In the genomic region with DNA sequence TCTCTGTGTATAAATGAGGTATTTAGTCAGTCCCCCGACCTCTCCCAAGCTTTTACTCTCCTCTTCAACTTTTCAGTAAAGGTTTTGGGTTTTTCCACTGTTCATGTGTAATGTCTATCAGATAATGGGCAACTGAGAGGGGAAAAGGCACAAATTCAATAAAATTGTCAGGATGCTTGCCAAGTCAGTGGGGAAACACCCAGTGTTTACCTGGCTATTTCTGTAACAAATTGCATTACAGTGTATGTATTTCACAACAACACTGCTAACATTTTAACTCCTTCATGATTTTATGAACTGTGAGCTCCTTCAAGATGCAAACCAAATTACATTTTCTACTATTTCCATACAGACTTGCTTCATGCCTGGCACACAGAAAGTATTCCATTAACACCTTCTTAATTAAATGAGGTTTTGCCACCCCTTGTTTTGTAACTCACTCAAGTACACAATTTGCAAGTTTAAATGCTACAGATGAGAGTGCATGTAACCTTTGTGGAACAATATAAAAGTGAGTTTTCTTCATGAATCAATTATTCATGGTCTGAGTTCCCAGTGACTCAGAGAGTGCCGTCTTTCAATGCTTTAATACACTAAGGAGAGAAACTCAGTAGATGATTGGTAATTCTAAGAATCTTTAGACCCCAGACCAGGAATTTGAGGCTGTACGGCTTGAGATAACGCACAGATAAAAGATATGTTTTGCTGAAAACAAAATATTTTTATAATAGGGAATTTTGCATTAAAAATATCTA, we compare ENCODE assay signal across 23 cellular contexts.
DNase-seq lines count a peak whose midpoint lies in the region; ATAC-seq and TF ChIP-seq lines count a peak whose summit lies in the region.
"Had no signal": no experiment of that assay in that cellular context is flagged by ENCODE, and none has a peak within 500 bp of the region (broad histone marks: within the 10 kb centered on the region; RNA-seq: fewer than 3 reads in every experiment).

No MANE protein-coding gene starts in this region.

- H3K56ac ChIP-seq in IMR-90 (ENCODE audit: extremely low read depth, insufficient read depth, low read length): no peak overlapping the region

- no peak for TF ChIP-seq RAD21 in IMR-90 (IDR thresholded peaks at IDR 0.05; ENCODE audit: low read length)

- no peak overlapping the region for H2AK5ac ChIP-seq in IMR-90 (ENCODE audit: low read depth, low read length)

- DNase-seq in COR-L47 (lab: John Stamatoyannopoulos, UW): peak; percentile 3
- no peak for DNase-seq in IMR-90
- DNase-seq in astrocyte of the hippocampus (ENCODE audit: low read depth, low spot score): peak; percentile 45
- DNase-seq in fibroblast of mammary gland (ENCODE audit: low read depth): peak; percentile 30
- DNase-seq in cortex of kidney (lab: John Stamatoyannopoulos, UW): no peak
- DNase-seq in stimulated activated CD4-positive, alpha-beta T cell treated with anti-CD3 and anti-CD28 coated beads, Interleukin-1b, Interleukin-23, amount 100 ng/mL, for 48 hours: no peak
- DNase-seq in effector CD4-positive, alpha-beta T cell: no peak
- DNase-seq: CD8-positive, alpha-beta memory T cell; DMS79 treated with DMSO at 0.1 percent for 48 hours; GDM1; HFFc6; MV-4-11; NCI-H1417; NCI-H187 treated with DMSO at 0.1 percent for 48 hours; NCI-H2171 treated with DMSO at 0.1 percent for 48 hours; NCI-H446 treated with DMSO at 0.1 percent for 48 hours; NCI-H774; Peyer's patch had no signal

- H3K18ac ChIP-seq in IMR-90 (ENCODE audit: low read depth, low read length): no peak overlapping the region

- H3K4me3 ChIP-seq in IMR-90 (ENCODE audit: insufficient read depth, low read depth, low read length) (no peak overlapping the region), fibroblast of mammary gland (ENCODE audit: control insufficient read depth, low read depth, low read length) (no peak overlapping the region)
- H3K4me3 ChIP-seq: A549; BLaER1 treated with 17β-estradiol and CSF1 and Interleukin-3, amounts not matched to agents 10 nM and 100 nM; Peyer's patch; SK-N-MC had no signal

- POLR2A ChIA-PET in IMR-90 (lab: Charles Lee; ENCODE audit: unreplicated experiment): no interaction called here

- H2AFZ ChIP-seq in IMR-90 (replicated peaks; ENCODE audit: low read length, poor library complexity): no peak overlapping the region

- peaks cover 6% of the 10 kb centered on the region; the same call in 1 of the 2 replicates for H3K9me3 ChIP-seq in IMR-90 (ENCODE audit: control insufficient read depth, insufficient read depth, low read length)
- H3K9me3 ChIP-seq: A549; BLaER1 treated with 17β-estradiol and CSF1 and Interleukin-3, amounts not matched to agents 10 nM and 100 nM; Peyer's patch had no signal

- dilution Hi-C loops in IMR-90 (cut with HindIII; ENCODE audit: low sequenced_read_pairs, unreplicated experiment): no loop called here

- H3K4ac ChIP-seq in IMR-90 (ENCODE audit: low read depth, low read length): no peak overlapping the region

- ATAC-seq in IMR-90 (ENCODE audit: low read depth): no peak
- no peak for ATAC-seq in HG03439 (IDR thresholded peaks at IDR 0.05; ENCODE audit: unreplicated experiment)
- ATAC-seq: A549, Right ventricle myocardium inferior had no signal

- H2BK15ac ChIP-seq in IMR-90 (ENCODE audit: low read depth, low read length): no peak overlapping the region

- no peaks in the 10 kb centered on the region for H3K27me3 ChIP-seq in IMR-90 (ENCODE audit: control insufficient read depth, insufficient read depth, low read length)
- H3K27me3 ChIP-seq: BLaER1 treated with 17β-estradiol and CSF1 and Interleukin-3, amounts not matched to agents 10 nM and 100 nM; Peyer's patch had no signal

- CTCF ChIA-PET in IMR-90 (lab: Yijun Ruan, JAX): no interaction called here

- no peak overlapping the region for H2BK20ac ChIP-seq in IMR-90 (ENCODE audit: low read depth, low read length)

- no peak overlapping the region for H2BK5ac ChIP-seq in IMR-90 (ENCODE audit: low read depth, low read length, poor library complexity, severe bottlenecking)

- no peaks in the 10 kb centered on the region for H3K9me1 ChIP-seq in IMR-90 (ENCODE audit: insufficient read depth, low read length)

- no TSS peak for BruUV-seq in IMR-90 (replicated peaks; lab: Mats Ljungman, UMichigan)

- H3K79me1 ChIP-seq in IMR-90 (ENCODE audit: low read depth in 1 of 2, low read length in 2 of 2): no peaks in the 10 kb centered on the region

- H4K8ac ChIP-seq in IMR-90 (ENCODE audit: low read depth in 2 of 2, low read length in 2 of 2): no peak overlapping the region

- in situ Hi-C loops in IMR-90 (cut with MboI; ENCODE audit: low sequenced_read_pairs): no loop called here

- H3K36me3 ChIP-seq in IMR-90 (ENCODE audit: control insufficient read depth, insufficient read depth, low read length): no peaks in the 10 kb centered on the region
- H3K36me3 ChIP-seq: BLaER1 treated with 17β-estradiol and CSF1 and Interleukin-3, amounts not matched to agents 10 nM and 100 nM; Peyer's patch had no signal

- H3K23ac ChIP-seq in IMR-90 (ENCODE audit: low read depth, low read length): no peak overlapping the region

- no peak overlapping the region for H3K9ac ChIP-seq in IMR-90 (ENCODE audit: low read depth, low read length)
- H3K9ac ChIP-seq: BLaER1 treated with 17β-estradiol and CSF1 and Interleukin-3, amounts not matched to agents 10 nM and 100 nM had no signal

- no peak overlapping the region for H3K4me2 ChIP-seq in IMR-90 (ENCODE audit: low read depth, low read length)
- H3K4me2 ChIP-seq: A549; BLaER1 treated with 17β-estradiol and CSF1 and Interleukin-3, amounts not matched to agents 10 nM and 100 nM had no signal

- H2AK9ac ChIP-seq in IMR-90 (replicated peaks; ENCODE audit: low read depth, low read length, poor library complexity): no peak overlapping the region

- no peak overlapping the region for H4K5ac ChIP-seq in IMR-90 (ENCODE audit: low read depth, low read length)

- no peaks in the 10 kb centered on the region for H4K20me1 ChIP-seq in IMR-90 (ENCODE audit: insufficient read depth, low read length)
- H4K20me1 ChIP-seq: BLaER1 treated with 17β-estradiol and CSF1 and Interleukin-3, amounts not matched to agents 10 nM and 100 nM had no signal

- H3K27ac ChIP-seq in IMR-90 (ENCODE audit: insufficient read depth, low read length): no peak overlapping the region
- H3K27ac ChIP-seq: A549; BLaER1 treated with 17β-estradiol and CSF1 and Interleukin-3, amounts not matched to agents 10 nM and 100 nM; Peyer's patch; SK-N-MC had no signal

- H3K4me1 ChIP-seq in IMR-90 (ENCODE audit: control insufficient read depth, insufficient read depth, low read length): no peaks in the 10 kb centered on the region
- H3K4me1 ChIP-seq: A549; BLaER1 treated with 17β-estradiol and CSF1 and Interleukin-3, amounts not matched to agents 10 nM and 100 nM; Peyer's patch had no signal

- H4K91ac ChIP-seq in IMR-90 (ENCODE audit: insufficient read depth, low read depth, low read length): no peak overlapping the region

- no peak for TF ChIP-seq CTCF in IMR-90 (conservative IDR thresholded peaks at IDR 0.05; ENCODE audit: low read depth, low read length)
- TF ChIP-seq CTCF in fibroblast of mammary gland (conservative IDR thresholded peaks at IDR 0.05; ENCODE audit: control insufficient read depth, insufficient read depth, low read depth, low read length): no peak

- TF ChIP-seq POLR2A in IMR-90 (IDR thresholded peaks at IDR 0.05; ENCODE audit: low read depth, low read length): no peak

- no peak overlapping the region for H2BK120ac ChIP-seq in IMR-90 (ENCODE audit: low read depth, low read length)

- WGBS in IMR-90 (ENCODE audit: extremely low coverage in 2 of 2, insufficient read length in 1 of 2), 2 experiments: no CpG with 5 or more reads among the region's 4 CpGs

- H3K14ac ChIP-seq in IMR-90 (replicated peaks; ENCODE audit: low read depth, low read length): no peak overlapping the region

- intact Hi-C loops in IMR-90 (cut with micrococcal nuclease): no loop called here

TF ChIP-seq in IMR-90, 13 proteins besides CTCF, POLR2A, EP300 and RAD21:
- no peak for TF ChIP-seq NFE2L2 (IDR thresholded peaks at IDR 0.05; ENCODE audit: low read depth, low read length)
- 0 out of 2 replicates have a peak, but pooled peaks have one; percentile 10 for TF ChIP-seq CEBPB (IDR thresholded peaks at IDR 0.05; ENCODE audit: low read depth, low read length)

Comparison
In these comparisons a context has a peak if more than half of its experiments do, and no peak if none do; other contexts are left out.
1. DNase-seq: peak in COR-L47 (single experiment), astrocyte of the hippocampus (single experiment) and fibroblast of mammary gland (single experiment); none in IMR-90 (single experiment), cortex of kidney (single experiment), stimulated activated CD4-positive, alpha-beta T cell treated with anti-CD3 and anti-CD28 coated beads, Interleukin-1b, Interleukin-23, amount 100 ng/mL, for 48 hours (single experiment) and effector CD4-positive, alpha-beta T cell (single experiment).